In the genomic region with DNA sequence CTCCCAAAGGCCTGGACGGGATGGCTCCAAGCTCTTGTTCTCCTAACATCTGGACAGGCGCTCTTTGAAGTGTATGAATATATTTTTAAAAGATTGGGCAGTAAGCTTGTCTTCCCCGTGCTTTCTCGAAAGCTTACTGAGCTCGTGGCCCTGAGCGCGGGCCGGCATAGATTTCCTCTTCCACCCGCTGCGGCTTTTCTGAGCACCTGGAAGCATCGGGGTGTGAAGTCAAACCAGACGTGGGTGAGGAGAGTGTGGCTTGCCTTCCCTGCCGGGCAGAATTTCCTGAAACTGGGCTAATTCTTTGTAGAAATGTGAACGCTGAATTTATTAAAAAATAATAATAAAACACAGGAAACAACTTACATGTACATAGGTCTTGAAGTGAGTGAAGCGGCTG, we compare ENCODE assay signal across 17 cellular contexts. TPM values are rescaled to one million over a fixed set of nuclear protein-coding genes. Genes with fewer than 3 reads are reported as not detected.
DNase-seq lines count a peak whose midpoint lies in the region; ATAC-seq and TF ChIP-seq lines count a peak whose summit lies in the region.
"Had no signal": no experiment of that assay in that cellular context is flagged by ENCODE, and none has a peak within 500 bp of the region (broad histone marks: within the 10 kb centered on the region; RNA-seq: fewer than 3 reads in every experiment).

No MANE protein-coding gene starts in this region.

- intact Hi-C loops in CD14-positive monocyte (cut with micrococcal nuclease) = no loop called here

- H3K4me3 Mint-ChIP-seq in WTC11 = no peak overlapping the region
- no peak overlapping the region for H3K4me3 Mint-ChIP-seq in CD14-positive monocyte
- H3K4me3 Mint-ChIP-seq: CD4-positive, alpha-beta T cell had no signal

- peaks cover 0 to 23% (median 19%) of the 10 kb centered on the region in 11 experiments; a peak in 18 of 22 replicates for H3K9me3 ChIP-seq in BLaER1 treated with 17β-estradiol and CSF1 and Interleukin-3, amounts not matched to agents 10 nM and 100 nM (replicated peaks in 1 of 11)
- no peaks in the 10 kb centered on the region for H3K9me3 ChIP-seq in OCI-LY3 (ENCODE audit: insufficient read depth, low read length)
- H3K9me3 ChIP-seq: HAP-1 had no signal

- POLR2A ChIA-PET in WTC11 (lab: Charles Lee) = interaction anchor here (0.5 to 0.6 kb wide), 2 partner anchors 95 to 854 kb away, joined by 3 to 5 read pairs; no protein-coding TSS in a partner anchor

- no peak overlapping the region for H2AFZ ChIP-seq in OCI-LY3 (ENCODE audit: low read depth, low read length)

- H3K36me3 Mint-ChIP-seq in WTC11 (peaks cover 17% of the 10 kb centered on the region), CD14-positive monocyte (peaks cover 28 to 31% of the 10 kb centered on the region in 2 donors)

- H3K27ac Mint-ChIP-seq in WTC11 (peak overlapping the region; percentile 83), CD14-positive monocyte (no peak overlapping the region)
- H3K27ac Mint-ChIP-seq: CD4-positive, alpha-beta T cell; IgD-negative memory B cell had no signal

- H3K4me3 ChIP-seq in BLaER1 treated with 17β-estradiol and CSF1 and Interleukin-3, amounts not matched to agents 10 nM and 100 nM = no peak overlapping the region
- no peak overlapping the region for H3K4me3 ChIP-seq in OCI-LY3 (ENCODE audit: low read length)
- H3K4me3 ChIP-seq: HAP-1 had no signal

- peak overlapping the region in 1 of 11 experiments; percentile 5; a peak in 1 of 22 replicates for H3K9ac ChIP-seq in BLaER1 treated with 17β-estradiol and CSF1 and Interleukin-3, amounts not matched to agents 10 nM and 100 nM
- no peak overlapping the region for H3K9ac ChIP-seq in OCI-LY3 (ENCODE audit: low read length)

- DNase-seq in WTC11 (ENCODE audit: low spot score) (no peak), germinal center (ENCODE audit: low spot score) (peak; percentile 17), CD14-positive monocyte (ENCODE audit: low spot score) (no peak), nucleus accumbens (lab: John Stamatoyannopoulos, UW) (no peak), SKM-1 (lab: John Stamatoyannopoulos, UW; ENCODE audit: unreplicated experiment) (no peak), OCI-M2 (lab: John Stamatoyannopoulos, UW; ENCODE audit: unreplicated experiment) (no peak)
- DNase-seq: 8988T; C1 segment of cervical spinal cord; CD4-positive, alpha-beta T cell; DMS153; DMS79; GF-D8 had no signal

- H3K27me3 Mint-ChIP-seq in WTC11 (ENCODE audit: low read depth) = no peaks in the 10 kb centered on the region
- peaks cover 0 to 2% (median 0%) of the 10 kb centered on the region in 3 donors for H3K27me3 Mint-ChIP-seq in CD14-positive monocyte (ENCODE audit: low read depth in 3 of 3)
- H3K27me3 Mint-ChIP-seq: CD4-positive, alpha-beta T cell; IgD-negative memory B cell had no signal

- H3K4me2 ChIP-seq in BLaER1 treated with 17β-estradiol and CSF1 and Interleukin-3, amounts not matched to agents 10 nM and 100 nM = peak overlapping the region in 8 of 11 experiments; percentile 27 to 64 (median 52); a peak in 15 of 22 replicates
- peak overlapping the region; percentile 0; the same call in 1 of the 2 replicates for H3K4me2 ChIP-seq in OCI-LY3 (ENCODE audit: low read length)

- peaks cover 36% of the 10 kb centered on the region for H3K4me1 Mint-ChIP-seq in WTC11
- H3K4me1 Mint-ChIP-seq in CD14-positive monocyte = no peaks in the 10 kb centered on the region

- H3K9me3 Mint-ChIP-seq in WTC11 (0 out of 2 replicates have a peak, but pooled peaks cover 4% of the 10 kb centered on the region), CD14-positive monocyte (peaks cover 2 to 28% (median 5%) of the 10 kb centered on the region in 7 donors)
- H3K9me3 Mint-ChIP-seq: CD4-positive, alpha-beta T cell had no signal

- TF ChIP-seq CTCF in OCI-LY3 (IDR thresholded peaks at IDR 0.05; ENCODE audit: low read depth, low read length) (no peak), WTC11 (IDR thresholded peaks at IDR 0.05) (no peak), CD14-positive monocyte (IDR thresholded peaks at IDR 0.05) (no peak)

- H3K36me3 ChIP-seq in BLaER1 treated with 17β-estradiol and CSF1 and Interleukin-3, amounts not matched to agents 10 nM and 100 nM = no peaks in the 10 kb centered on the region
- no peaks in the 10 kb centered on the region for H3K36me3 ChIP-seq in OCI-LY3 (replicated peaks; ENCODE audit: low read depth, low read length)
- H3K36me3 ChIP-seq: HAP-1 had no signal

- H3K4me1 ChIP-seq in BLaER1 treated with 17β-estradiol and CSF1 and Interleukin-3, amounts not matched to agents 10 nM and 100 nM = peaks cover 0 to 11% (median 4%) of the 10 kb centered on the region in 10 experiments; a peak in 10 of 20 replicates
- H3K4me1 ChIP-seq in OCI-LY3 (ENCODE audit: low read length) = peaks cover 5% of the 10 kb centered on the region; the same call in 1 of the 2 replicates
- H3K4me1 ChIP-seq: HAP-1 had no signal

- no peak overlapping the region for H3K27ac ChIP-seq in BLaER1 treated with 17β-estradiol and CSF1 and Interleukin-3, amounts not matched to agents 10 nM and 100 nM
- no peak overlapping the region for H3K27ac ChIP-seq in OCI-LY3 (ENCODE audit: low read length)

- no peaks in the 10 kb centered on the region for H3K79me2 ChIP-seq in OCI-LY3 (ENCODE audit: low read length)

- no peaks in the 10 kb centered on the region for H4K20me1 ChIP-seq in BLaER1 treated with 17β-estradiol and CSF1 and Interleukin-3, amounts not matched to agents 10 nM and 100 nM
- no peaks in the 10 kb centered on the region for H4K20me1 ChIP-seq in OCI-LY3 (ENCODE audit: insufficient read depth, low read length)

- CTCF ChIA-PET in WTC11 (lab: Charles Lee) = interaction anchor here (0.7 to 2.8 kb wide), 6 partner anchors 9 to 1852 kb away, joined by 3 to 38 read pairs (median 4); no protein-coding TSS in a partner anchor

- no peak for ATAC-seq in WTC11
- ATAC-seq: HepG2 had no signal

- no peaks in the 10 kb centered on the region for H3K27me3 ChIP-seq in BLaER1 treated with 17β-estradiol and CSF1 and Interleukin-3, amounts not matched to agents 10 nM and 100 nM
- H3K27me3 ChIP-seq in OCI-LY3 (ENCODE audit: low read depth, low read length) = peaks cover 49% of the 10 kb centered on the region

TF ChIP-seq in WTC11, 78 proteins besides CTCF, POLR2A, EP300 and RAD21 (continues in another document):
- TF ChIP-seq, protein P1, sequence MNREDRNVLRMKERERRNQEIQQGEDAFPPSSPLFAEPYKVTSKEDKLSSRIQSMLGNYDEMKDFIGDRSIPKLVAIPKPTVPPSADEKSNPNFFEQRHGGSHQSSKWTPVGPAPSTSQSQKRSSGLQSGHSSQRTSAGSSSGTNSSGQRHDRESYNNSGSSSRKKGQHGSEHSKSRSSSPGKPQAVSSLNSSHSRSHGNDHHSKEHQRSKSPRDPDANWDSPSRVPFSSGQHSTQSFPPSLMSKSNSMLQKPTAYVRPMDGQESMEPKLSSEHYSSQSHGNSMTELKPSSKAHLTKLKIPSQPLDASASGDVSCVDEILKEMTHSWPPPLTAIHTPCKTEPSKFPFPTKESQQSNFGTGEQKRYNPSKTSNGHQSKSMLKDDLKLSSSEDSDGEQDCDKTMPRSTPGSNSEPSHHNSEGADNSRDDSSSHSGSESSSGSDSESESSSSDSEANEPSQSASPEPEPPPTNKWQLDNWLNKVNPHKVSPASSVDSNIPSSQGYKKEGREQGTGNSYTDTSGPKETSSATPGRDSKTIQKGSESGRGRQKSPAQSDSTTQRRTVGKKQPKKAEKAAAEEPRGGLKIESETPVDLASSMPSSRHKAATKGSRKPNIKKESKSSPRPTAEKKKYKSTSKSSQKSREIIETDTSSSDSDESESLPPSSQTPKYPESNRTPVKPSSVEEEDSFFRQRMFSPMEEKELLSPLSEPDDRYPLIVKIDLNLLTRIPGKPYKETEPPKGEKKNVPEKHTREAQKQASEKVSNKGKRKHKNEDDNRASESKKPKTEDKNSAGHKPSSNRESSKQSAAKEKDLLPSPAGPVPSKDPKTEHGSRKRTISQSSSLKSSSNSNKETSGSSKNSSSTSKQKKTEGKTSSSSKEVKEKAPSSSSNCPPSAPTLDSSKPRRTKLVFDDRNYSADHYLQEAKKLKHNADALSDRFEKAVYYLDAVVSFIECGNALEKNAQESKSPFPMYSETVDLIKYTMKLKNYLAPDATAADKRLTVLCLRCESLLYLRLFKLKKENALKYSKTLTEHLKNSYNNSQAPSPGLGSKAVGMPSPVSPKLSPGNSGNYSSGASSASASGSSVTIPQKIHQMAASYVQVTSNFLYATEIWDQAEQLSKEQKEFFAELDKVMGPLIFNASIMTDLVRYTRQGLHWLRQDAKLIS (CRISPR knock-in tag; IDR thresholded peaks at IDR 0.05; ENCODE audit: borderline replicate concordance) = no peak
- TF ChIP-seq, protein P2, sequence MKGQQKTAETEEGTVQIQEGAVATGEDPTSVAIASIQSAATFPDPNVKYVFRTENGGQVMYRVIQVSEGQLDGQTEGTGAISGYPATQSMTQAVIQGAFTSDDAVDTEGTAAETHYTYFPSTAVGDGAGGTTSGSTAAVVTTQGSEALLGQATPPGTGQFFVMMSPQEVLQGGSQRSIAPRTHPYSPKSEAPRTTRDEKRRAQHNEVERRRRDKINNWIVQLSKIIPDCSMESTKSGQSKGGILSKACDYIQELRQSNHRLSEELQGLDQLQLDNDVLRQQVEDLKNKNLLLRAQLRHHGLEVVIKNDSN (CRISPR knock-in tag; IDR thresholded peaks at IDR 0.05) = no peak
- TF ChIP-seq JUN (CRISPR knock-in tag; IDR thresholded peaks at IDR 0.05) = no peak
- TF ChIP-seq, protein P3, sequence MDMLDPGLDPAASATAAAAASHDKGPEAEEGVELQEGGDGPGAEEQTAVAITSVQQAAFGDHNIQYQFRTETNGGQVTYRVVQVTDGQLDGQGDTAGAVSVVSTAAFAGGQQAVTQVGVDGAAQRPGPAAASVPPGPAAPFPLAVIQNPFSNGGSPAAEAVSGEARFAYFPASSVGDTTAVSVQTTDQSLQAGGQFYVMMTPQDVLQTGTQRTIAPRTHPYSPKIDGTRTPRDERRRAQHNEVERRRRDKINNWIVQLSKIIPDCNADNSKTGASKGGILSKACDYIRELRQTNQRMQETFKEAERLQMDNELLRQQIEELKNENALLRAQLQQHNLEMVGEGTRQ (CRISPR knock-in tag; IDR thresholded peaks at IDR 0.05) = no peak
- no peak for TF ChIP-seq PRRX2 (CRISPR knock-in tag; IDR thresholded peaks at IDR 0.05)
- no peak for TF ChIP-seq SOX15 (CRISPR knock-in tag; IDR thresholded peaks at IDR 0.05)
- TF ChIP-seq ATF1 (CRISPR knock-in tag; IDR thresholded peaks at IDR 0.05) = no peak
- no peak for TF ChIP-seq CREB1 (CRISPR knock-in tag; IDR thresholded peaks at IDR 0.05)
- TF ChIP-seq RORB (CRISPR knock-in tag; IDR thresholded peaks at IDR 0.05) = no peak
- TF ChIP-seq IRF2 (CRISPR knock-in tag; IDR thresholded peaks at IDR 0.05; ENCODE audit: borderline replicate concordance, low read depth) = no peak
- TF ChIP-seq, protein P4, sequence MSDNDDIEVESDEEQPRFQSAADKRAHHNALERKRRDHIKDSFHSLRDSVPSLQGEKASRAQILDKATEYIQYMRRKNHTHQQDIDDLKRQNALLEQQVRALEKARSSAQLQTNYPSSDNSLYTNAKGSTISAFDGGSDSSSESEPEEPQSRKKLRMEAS (CRISPR knock-in tag; IDR thresholded peaks at IDR 0.05) = no peak

RNA-seq across cellular contexts. Expression of a gene that starts 25.9 kb away (rescaled TPM):
- 28.9 to 33.3 TPM (median 32.2 TPM) in 3 replicates for total RNA-seq in WTC11 (2021)
- 10 to 100 TPM; 11.5 to 19.7 TPM for polyA plus RNA-seq in CD14-positive monocyte
